10 cellular contexts compared by ENCODE assay signal in the genomic region with DNA sequence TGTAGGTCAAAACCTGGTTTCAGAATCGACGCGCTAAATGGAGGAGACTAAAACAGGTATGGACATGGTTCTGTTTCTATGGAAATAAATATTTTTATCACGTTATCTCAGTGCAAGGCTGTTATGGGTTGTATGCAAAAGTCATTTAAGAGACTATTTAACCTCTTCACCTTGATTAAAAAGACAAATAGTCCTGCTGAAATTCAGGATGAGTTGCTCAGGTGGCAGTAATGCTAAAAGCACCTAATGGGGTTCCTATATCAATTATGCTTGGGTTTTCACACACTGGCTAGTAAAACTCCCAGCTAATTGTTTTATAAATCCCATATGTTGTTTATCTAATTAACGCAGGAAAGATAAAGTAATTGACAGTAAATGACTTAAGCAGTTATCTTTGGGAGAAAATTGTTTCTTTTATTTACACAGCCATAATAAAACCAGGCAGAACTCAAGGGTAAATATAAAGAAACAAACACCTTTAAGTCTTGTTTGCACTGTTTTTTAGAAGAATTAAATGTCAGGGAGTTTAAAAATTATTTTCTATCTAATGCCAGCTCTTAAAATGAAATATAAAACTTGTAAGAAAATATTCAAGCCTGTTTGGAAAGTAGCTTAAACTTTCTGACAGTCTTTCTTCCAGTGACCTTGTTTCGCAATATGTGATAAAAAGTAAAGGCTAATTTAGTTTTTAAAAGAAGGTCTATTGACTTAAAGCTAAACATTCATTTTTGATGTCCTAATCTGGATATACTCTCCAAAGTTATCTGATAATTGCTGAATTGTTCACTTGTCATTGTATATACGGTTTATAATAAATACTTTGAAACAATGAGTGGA. TPM values are rescaled to one million over a fixed set of nuclear protein-coding genes. Genes with fewer than 3 reads are reported as not detected.
DNase-seq lines count a peak whose midpoint lies in the region; TF ChIP-seq lines count a peak whose summit lies in the region.
"Had no signal": no experiment of that assay in that cellular context is flagged by ENCODE, and none has a peak within 500 bp of the region (broad histone marks: within the 10 kb centered on the region; RNA-seq: fewer than 3 reads in every experiment).

No MANE protein-coding gene starts in this region.

- peak; percentile 5 for DNase-seq in NCI-H1436 treated with DMSO at 0.1 percent for 48 hours (lab: John Stamatoyannopoulos, UW)
- DNase-seq in NCI-H1436 (lab: John Stamatoyannopoulos, UW), result no peak
- no peak for DNase-seq in anterior cingulate cortex (lab: John Stamatoyannopoulos, UW)
- no peak for DNase-seq in A172 (ENCODE audit: low spot score)
- no peak for DNase-seq in AG08396 (ENCODE audit: low spot score)
- DNase-seq: midbrain had no signal

- no peaks in the 10 kb centered on the region for H3K9me2 ChIP-seq in OCI-LY1 (ENCODE audit: low read depth, low read length)

- H3F3A ChIP-seq in OCI-LY1 (ENCODE audit: insufficient read depth, low read length), result no peaks in the 10 kb centered on the region

- H3K9ac ChIP-seq in OCI-LY1 (ENCODE audit: low read length), result no peak overlapping the region
- H3K9ac ChIP-seq in iPS-15b (ENCODE audit: low read depth, low read length), result no peak overlapping the region
- H3K9ac ChIP-seq: KMS-11 had no signal

- peak overlapping the region; percentile 69; the same call in 1 of the 2 replicates for H3K4me2 ChIP-seq in OCI-LY1 (ENCODE audit: low read length)
- H3K4me2 ChIP-seq: KMS-11 had no signal

- H3K79me2 ChIP-seq in OCI-LY1 (ENCODE audit: insufficient read depth, low read length), result no peaks in the 10 kb centered on the region

- H3K4me1 ChIP-seq in OCI-LY1 (ENCODE audit: insufficient read depth, low read length, severe bottlenecking) (peaks cover 25% of the 10 kb centered on the region), iPS-15b (ENCODE audit: control insufficient read depth, insufficient read depth, low read length) (peaks cover 10% of the 10 kb centered on the region)

- H3K4me3 ChIP-seq in OCI-LY1 (ENCODE audit: low read depth, low read length, poor library complexity, severe bottlenecking), result no peak overlapping the region
- peak overlapping the region; percentile 43 for H3K4me3 ChIP-seq in iPS-15b (ENCODE audit: low read depth, low read length)
- peak overlapping the region; percentile 26 to 61 (median 57) for H3K4me3 ChIP-seq in skin epidermis

- H3K27ac ChIP-seq in OCI-LY1 (ENCODE audit: low read depth, low read length, poor library complexity, severe bottlenecking), result no peak overlapping the region
- H3K27ac ChIP-seq in skin epidermis, result peak overlapping the region in 3 of 21 experiments; percentile 24 to 93 (median 81)
- H3K27ac ChIP-seq: KMS-11 had no signal

- H3K9me3 ChIP-seq in OCI-LY1 (ENCODE audit: low read length) (no peaks in the 10 kb centered on the region), iPS-15b (ENCODE audit: control insufficient read depth, insufficient read depth, low read length) (no peaks in the 10 kb centered on the region)

- H3K27me3 ChIP-seq in OCI-LY1 (ENCODE audit: insufficient read depth, low read length) (no peaks in the 10 kb centered on the region), iPS-15b (ENCODE audit: control insufficient read depth, insufficient read depth, low read length) (peaks cover 87% of the 10 kb centered on the region)

- no peak overlapping the region for H2AFZ ChIP-seq in OCI-LY1 (ENCODE audit: low read length)

- H4K20me1 ChIP-seq in OCI-LY1 (ENCODE audit: insufficient read depth, low read length), result no peaks in the 10 kb centered on the region

- TF ChIP-seq CTCF in OCI-LY1 (IDR thresholded peaks at IDR 0.05; ENCODE audit: low read length), result no peak

- no peaks in the 10 kb centered on the region for H3K36me3 ChIP-seq in OCI-LY1 (ENCODE audit: insufficient read depth, low read length)
- H3K36me3 ChIP-seq in iPS-15b (ENCODE audit: control insufficient read depth, insufficient read depth, low read length), result no peaks in the 10 kb centered on the region

RNA-seq across cellular contexts. Expression of a gene that starts 3.2 kb away (rescaled TPM):
- total RNA-seq in A172 (2014; rRNA removed; shearing (Covaris generic)), result not detected in 2 replicates
